Comparison of ENCODE assay signal across 14 cellular contexts in the genomic region with DNA sequence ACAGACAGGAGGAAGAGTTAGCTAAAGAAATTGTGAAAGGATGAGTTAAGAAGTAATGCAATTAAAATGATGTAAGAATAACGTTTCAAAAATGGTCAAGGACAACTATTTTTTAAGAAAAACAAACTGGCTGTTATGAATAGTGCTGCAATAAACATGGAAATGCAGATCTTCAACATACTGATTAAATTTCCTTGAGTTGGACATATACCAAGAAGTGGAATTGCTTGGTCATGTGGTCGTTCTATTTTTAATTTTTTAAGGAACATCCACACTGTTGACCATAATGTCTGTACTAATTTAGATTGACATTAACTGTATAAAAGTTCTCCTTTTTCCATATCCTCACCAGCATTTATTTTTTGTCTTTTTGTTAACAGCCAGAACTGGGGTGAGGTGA. TPM values are rescaled to one million over a fixed set of nuclear protein-coding genes. Genes with fewer than 3 reads are reported as not detected.
DNase-seq lines count a peak whose midpoint lies in the region; ATAC-seq and TF ChIP-seq lines count a peak whose summit lies in the region.
"Had no signal": no experiment of that assay in that cellular context is flagged by ENCODE, and none has a peak within 500 bp of the region (broad histone marks: within the 10 kb centered on the region; RNA-seq: fewer than 3 reads in every experiment).

No MANE protein-coding gene starts in this region.

- no peak overlapping the region for H4K5ac ChIP-seq in IMR-90 (ENCODE audit: low read depth, low read length)

- TF ChIP-seq RAD21 in IMR-90 (IDR thresholded peaks at IDR 0.05; ENCODE audit: low read length): no peak

- peaks cover 5% of the 10 kb centered on the region for H3K9me3 Mint-ChIP-seq in T-helper 1 cell treated with Interleukin-12 subunit alpha and Interleukin-12 subunit beta and Interleukin-4 antibody, amounts not matched to agents 30 μg/mL and 1 μg/mL, for 36 hours
- H3K9me3 Mint-ChIP-seq in activated CD4-positive, alpha-beta memory T cell treated with anti-CD3 and anti-CD28 coated beads, Interleukin-2, amount 10 ng/mL, durations not matched to agents 7 days and 5 days: peaks cover 4% of the 10 kb centered on the region
- H3K9me3 Mint-ChIP-seq: activated T-cell treated with anti-CD3 and anti-CD28 coated beads, Interleukin-2, amount 50 U/mL, for 4 hours had no signal

- CTCF ChIA-PET in IMR-90 (lab: Yijun Ruan, JAX): no interaction called here
- CTCF ChIA-PET in activated CD4-positive, alpha-beta memory T cell treated with anti-CD3 and anti-CD28 coated beads, Interleukin-2, amount 10 ng/mL, durations not matched to agents 7 days and 5 days (lab: Charles Lee): no interaction called here
- CTCF ChIA-PET in A673 (lab: Charles Lee): no interaction called here

- peaks cover 18% of the 10 kb centered on the region; the same call in 1 of the 2 replicates for H4K20me1 ChIP-seq in IMR-90 (ENCODE audit: insufficient read depth, low read length)

- H3K4me3 ChIP-seq in IMR-90 (ENCODE audit: insufficient read depth, low read depth, low read length): no peak overlapping the region
- H3K4me3 ChIP-seq in neutrophil (ENCODE audit: low read depth in 1 of 2, low read length in 1 of 2): peak overlapping the region in 1 of 2 experiments; percentile 15
- H3K4me3 ChIP-seq in A673 (ENCODE audit: low read depth, low read length, poor library complexity, severe bottlenecking): no peak overlapping the region

- H3K27ac Mint-ChIP-seq in T-helper 1 cell treated with Interleukin-12 subunit alpha and Interleukin-12 subunit beta and Interleukin-4 antibody, amounts not matched to agents 30 μg/mL and 1 μg/mL, for 36 hours: peak overlapping the region; percentile 93
- peak overlapping the region; percentile 99 for H3K27ac Mint-ChIP-seq in activated CD4-positive, alpha-beta memory T cell treated with anti-CD3 and anti-CD28 coated beads, Interleukin-2, amount 10 ng/mL, durations not matched to agents 7 days and 5 days

- intact Hi-C loops in IMR-90 (cut with micrococcal nuclease): no loop called here
- intact Hi-C loops in A673 (cut with micrococcal nuclease; ENCODE audit: unreplicated experiment): no loop called here

- H3K14ac ChIP-seq in IMR-90 (replicated peaks; ENCODE audit: low read depth, low read length): no peak overlapping the region

- no peak for TF ChIP-seq POLR2A in IMR-90 (IDR thresholded peaks at IDR 0.05; ENCODE audit: low read depth, low read length)

- TF ChIP-seq CTCF in IMR-90 (conservative IDR thresholded peaks at IDR 0.05; ENCODE audit: low read depth, low read length) (no peak), neutrophil (IDR thresholded peaks at IDR 0.05) (no peak), A673 (conservative IDR thresholded peaks at IDR 0.05; ENCODE audit: low read depth, low read length) (no peak)

- no peak overlapping the region for H4K8ac ChIP-seq in IMR-90 (ENCODE audit: low read depth in 2 of 2, low read length in 2 of 2)

- POLR2A ChIA-PET in IMR-90 (lab: Charles Lee; ENCODE audit: unreplicated experiment) (no interaction called here), A673 (lab: Charles Lee; ENCODE audit: low non-redundant PET) (no interaction called here)
- POLR2A ChIA-PET in activated CD4-positive, alpha-beta memory T cell treated with anti-CD3 and anti-CD28 coated beads, Interleukin-2, amount 10 ng/mL, durations not matched to agents 7 days and 5 days (lab: Charles Lee): interaction anchor here (0.9 to 2.6 kb wide), 2 partner anchors 29 to 147 kb away, joined by 3 to 20 read pairs; a partner anchor contains a TSS

- H3K4ac ChIP-seq in IMR-90 (ENCODE audit: low read depth, low read length): no peak overlapping the region

- ATAC-seq in IMR-90 (ENCODE audit: low read depth): peak; percentile 9; the same call in 1 of the 2 replicates
- no peak for ATAC-seq in GM19452 (IDR thresholded peaks at IDR 0.05; ENCODE audit: unreplicated experiment)
- ATAC-seq in HG03439 (IDR thresholded peaks at IDR 0.05; ENCODE audit: unreplicated experiment): no peak
- ATAC-seq: activated T-cell treated with anti-CD3 and anti-CD28 coated beads, Interleukin-2, amount 50 U/mL, for 4 hours had no signal

- peaks cover 5% of the 10 kb centered on the region; the same call in 1 of the 2 replicates for H3K9me1 ChIP-seq in IMR-90 (ENCODE audit: insufficient read depth, low read length)

- no peak overlapping the region for H2AK5ac ChIP-seq in IMR-90 (ENCODE audit: low read depth, low read length)

- DNase-seq in T-helper 1 cell (no peak), IMR-90 (peak; percentile 28), A673 (ENCODE audit: low spot score) (no peak)
- DNase-seq in activated CD4-positive, alpha-beta memory T cell treated with anti-CD3 and anti-CD28 coated beads, Interleukin-2, amount 10 ng/mL, durations not matched to agents 7 days and 5 days: no peak
- DNase-seq: 8988T; activated T-cell treated with anti-CD3 and anti-CD28 coated beads, Interleukin-2, amount 50 U/mL, for 4 hours; anterior cingulate cortex; kidney; NCI-H1436 treated with DMSO at 0.1 percent for 48 hours; NCI-H345 had no signal

- no peak overlapping the region for H2AK9ac ChIP-seq in IMR-90 (replicated peaks; ENCODE audit: low read depth, low read length, poor library complexity)

- H3K36me3 Mint-ChIP-seq in T-helper 1 cell treated with Interleukin-12 subunit alpha and Interleukin-12 subunit beta and Interleukin-4 antibody, amounts not matched to agents 30 μg/mL and 1 μg/mL, for 36 hours (ENCODE audit: low read depth): peaks cover 17% of the 10 kb centered on the region
- H3K36me3 Mint-ChIP-seq in activated CD4-positive, alpha-beta memory T cell treated with anti-CD3 and anti-CD28 coated beads, Interleukin-2, amount 10 ng/mL, durations not matched to agents 7 days and 5 days (ENCODE audit: low read depth): peaks cover 28% of the 10 kb centered on the region

- in situ Hi-C loops in IMR-90 (cut with MboI; ENCODE audit: low sequenced_read_pairs): no loop called here

- H3K27me3 Mint-ChIP-seq in T-helper 1 cell treated with Interleukin-12 subunit alpha and Interleukin-12 subunit beta and Interleukin-4 antibody, amounts not matched to agents 30 μg/mL and 1 μg/mL, for 36 hours (ENCODE audit: low read depth): no peaks in the 10 kb centered on the region
- no peaks in the 10 kb centered on the region for H3K27me3 Mint-ChIP-seq in activated CD4-positive, alpha-beta memory T cell treated with anti-CD3 and anti-CD28 coated beads, Interleukin-2, amount 10 ng/mL, durations not matched to agents 7 days and 5 days

- no peak overlapping the region for H2AFZ ChIP-seq in IMR-90 (replicated peaks; ENCODE audit: low read length, poor library complexity)

- H4K91ac ChIP-seq in IMR-90 (ENCODE audit: insufficient read depth, low read depth, low read length): no peak overlapping the region

- H2BK15ac ChIP-seq in IMR-90 (ENCODE audit: low read depth, low read length): no peak overlapping the region

- H3K4me3 Mint-ChIP-seq in T-helper 1 cell treated with Interleukin-12 subunit alpha and Interleukin-12 subunit beta and Interleukin-4 antibody, amounts not matched to agents 30 μg/mL and 1 μg/mL, for 36 hours: no peak overlapping the region
- H3K4me3 Mint-ChIP-seq in activated CD4-positive, alpha-beta memory T cell treated with anti-CD3 and anti-CD28 coated beads, Interleukin-2, amount 10 ng/mL, durations not matched to agents 7 days and 5 days: no peak overlapping the region

- peaks cover 44 to 75% of the 10 kb centered on the region in 2 experiments for H3K79me1 ChIP-seq in IMR-90 (ENCODE audit: low read depth in 1 of 2, low read length in 2 of 2)

- H3K4me2 ChIP-seq in IMR-90 (ENCODE audit: low read depth, low read length): peak overlapping the region; percentile 27

- H3K9me3 ChIP-seq in IMR-90 (ENCODE audit: control insufficient read depth, insufficient read depth, low read length): no peaks in the 10 kb centered on the region
- H3K9me3 ChIP-seq in neutrophil: no peaks in the 10 kb centered on the region
- H3K9me3 ChIP-seq in A673 (ENCODE audit: low read depth, low read length, poor library complexity, severe bottlenecking): no peaks in the 10 kb centered on the region

- no peak overlapping the region for H3K9ac ChIP-seq in IMR-90 (ENCODE audit: low read depth, low read length)

- H3K18ac ChIP-seq in IMR-90 (ENCODE audit: low read depth, low read length): no peak overlapping the region

- no peaks in the 10 kb centered on the region for H3K27me3 ChIP-seq in IMR-90 (ENCODE audit: control insufficient read depth, insufficient read depth, low read length)
- no peaks in the 10 kb centered on the region for H3K27me3 ChIP-seq in neutrophil
- no peaks in the 10 kb centered on the region for H3K27me3 ChIP-seq in A673 (replicated peaks; ENCODE audit: insufficient read depth, low read depth, low read length, poor library complexity)

- H3K27ac ChIP-seq in IMR-90 (ENCODE audit: insufficient read depth, low read length) (no peak overlapping the region; the same call in 1 of the 2 replicates), neutrophil (peak overlapping the region; percentile 90), A673 (ENCODE audit: low read depth, low read length, poor library complexity, severe bottlenecking) (no peak overlapping the region)

- no peak overlapping the region for H3K56ac ChIP-seq in IMR-90 (ENCODE audit: extremely low read depth, insufficient read depth, low read length)

- dilution Hi-C loops in IMR-90 (cut with HindIII; ENCODE audit: low sequenced_read_pairs, unreplicated experiment): no loop called here

- no TSS peak for BruUV-seq in IMR-90 (replicated peaks; lab: Mats Ljungman, UMichigan)
- no TSS peak for BruUV-seq in A673 (replicated peaks; lab: Mats Ljungman, UMichigan)

- peaks cover 14% of the 10 kb centered on the region for H3K4me1 ChIP-seq in IMR-90 (ENCODE audit: control insufficient read depth, insufficient read depth, low read length)
- peaks cover 65 to 69% of the 10 kb centered on the region in 2 experiments for H3K4me1 ChIP-seq in neutrophil (ENCODE audit: control insufficient read depth in 1 of 2, insufficient read depth in 1 of 2, low read depth in 1 of 2, low read length in 1 of 2)
- H3K4me1 ChIP-seq in A673 (ENCODE audit: insufficient read depth, low read length, poor library complexity, severe bottlenecking): peaks cover 26% of the 10 kb centered on the region

- H2BK5ac ChIP-seq in IMR-90 (ENCODE audit: low read depth, low read length, poor library complexity, severe bottlenecking): no peak overlapping the region

- no CpG with 5 or more reads among the region's 2 CpGs for WGBS in IMR-90 (ENCODE audit: extremely low coverage in 2 of 2, insufficient read length in 1 of 2), 2 experiments

- H2BK120ac ChIP-seq in IMR-90 (ENCODE audit: low read depth, low read length): no peak overlapping the region

- H3K23ac ChIP-seq in IMR-90 (ENCODE audit: low read depth, low read length): no peak overlapping the region

- peaks cover 36% of the 10 kb centered on the region for H3K4me1 Mint-ChIP-seq in T-helper 1 cell treated with Interleukin-12 subunit alpha and Interleukin-12 subunit beta and Interleukin-4 antibody, amounts not matched to agents 30 μg/mL and 1 μg/mL, for 36 hours (ENCODE audit: low read depth)
- peaks cover 28% of the 10 kb centered on the region for H3K4me1 Mint-ChIP-seq in activated CD4-positive, alpha-beta memory T cell treated with anti-CD3 and anti-CD28 coated beads, Interleukin-2, amount 10 ng/mL, durations not matched to agents 7 days and 5 days

- no peak overlapping the region for H2BK20ac ChIP-seq in IMR-90 (ENCODE audit: low read depth, low read length)

- H3K36me3 ChIP-seq in IMR-90 (ENCODE audit: control insufficient read depth, insufficient read depth, low read length): peaks cover 1% of the 10 kb centered on the region; the same call in 1 of the 2 replicates
- no peaks in the 10 kb centered on the region for H3K36me3 ChIP-seq in neutrophil
- no peaks in the 10 kb centered on the region for H3K36me3 ChIP-seq in A673 (ENCODE audit: insufficient read depth, low read length, poor library complexity, severe bottlenecking)

RNA-seq across cellular contexts. Expression of a gene that starts 23.2 kb away (rescaled TPM):
- total RNA-seq in IMR-90 (2012; rRNA removed): 13.3 and 20.6 TPM in 2 replicates
- polyA plus RNA-seq in IMR-90 (2012; rRNA removed): 7.6 and 9.6 TPM in 2 replicates
- 3.6 and 3.7 TPM in 2 replicates for polyA plus RNA-seq in IMR-90 (2012; cell fraction: cytosol; rRNA removed)
- polyA plus RNA-seq in IMR-90 (2012; cell fraction: nucleus; rRNA removed; ENCODE audit: low replicate concordance): 6.1 and 13.0 TPM in 2 replicates
- 10 to 100 TPM; 22.1 to 23.0 TPM for total RNA-seq in activated CD4-positive, alpha-beta memory T cell treated with anti-CD3 and anti-CD28 coated beads, Interleukin-2, amount 10 ng/mL, durations not matched to agents 7 days and 5 days
- total RNA-seq in A673 (2021): 57.2 and 59.2 TPM in 2 replicates

RNA-seq across cellular contexts. Expression of a gene that starts 29.8 kb away (rescaled TPM):
- total RNA-seq in IMR-90 (2012; rRNA removed): 11.7 and 12.8 TPM in 2 replicates
- polyA plus RNA-seq in IMR-90 (2012; rRNA removed): 4.6 and 5.3 TPM in 2 replicates
- polyA plus RNA-seq in IMR-90 (2012; cell fraction: cytosol; rRNA removed): 1.8 and 3.0 TPM in 2 replicates
- 3.0 and 10.1 TPM in 2 replicates for polyA plus RNA-seq in IMR-90 (2012; cell fraction: nucleus; rRNA removed; ENCODE audit: low replicate concordance)
- 10 to 100 TPM; 27.9 to 32.1 TPM for total RNA-seq in activated CD4-positive, alpha-beta memory T cell treated with anti-CD3 and anti-CD28 coated beads, Interleukin-2, amount 10 ng/mL, durations not matched to agents 7 days and 5 days
- total RNA-seq in A673 (2021): 18.3 and 18.7 TPM in 2 replicates
